Comparison of ENCODE assay signal across 8 cellular contexts in genomic region chr19:12721656-12722565, GRCh38. TPM values are rescaled to one million over a fixed set of nuclear protein-coding genes. Genes with fewer than 3 reads are reported as not detected.
DNase-seq lines count a peak whose midpoint lies in the region; ATAC-seq and TF ChIP-seq lines count a peak whose summit lies in the region.

No MANE protein-coding gene starts in this region.

- POLR2A ChIA-PET in CD4-positive, alpha-beta memory T cell (lab: Charles Lee; ENCODE audit: partially characterized antibody) = interaction anchor here (0.9 to 5.9 kb wide), 20 partner anchors 8 to 226 kb away, joined by 3 to 135 read pairs (median 4); partner anchors contain the start of genes DHPS, FBXW9, GET3 and JUNB

- ATAC-seq in GM19452 (IDR thresholded peaks at IDR 0.05; ENCODE audit: unreplicated experiment) (peak; percentile 8), sciatic nerve (peak; percentile 50)

- no peaks in the 10 kb centered on the region for H3K9me3 ChIP-seq in CD4-positive, alpha-beta memory T cell (ENCODE audit: control insufficient read depth in 1 of 2, low read length in 2 of 2)

- H3K27me3 ChIP-seq in CD4-positive, alpha-beta memory T cell (ENCODE audit: insufficient read depth, low read length) = no peaks in the 10 kb centered on the region

- peak in 3 of 5 donors; percentile 37 to 69 (median 46) for DNase-seq in CD4-positive, alpha-beta memory T cell
- DNase-seq in HUDEP-2 (lab: John Stamatoyannopoulos, UW; ENCODE audit: unreplicated experiment in 76 of 76) (peak in 47 of 76 experiments; percentile 19 to 75 (median 51)), sciatic nerve (ENCODE audit: low spot score) (peak; percentile 81), NCI-H524 treated with DMSO at 0.1 percent for 48 hours (lab: John Stamatoyannopoulos, UW) (no peak)

- peaks cover 21 to 53% (median 35%) of the 10 kb centered on the region in 4 donors for H3K4me1 Mint-ChIP-seq in CD4-positive, alpha-beta memory T cell
- peaks cover 26% of the 10 kb centered on the region for H3K4me1 Mint-ChIP-seq in T-helper 1 cell treated with Interleukin-12 subunit alpha and Interleukin-12 subunit beta and Interleukin-4 antibody, amounts not matched to agents 30 μg/mL and 1 μg/mL, for 36 hours (ENCODE audit: low read depth)
- H3K4me1 Mint-ChIP-seq in brain = peaks cover 47% of the 10 kb centered on the region

- H3K36me3 Mint-ChIP-seq in CD4-positive, alpha-beta memory T cell = peaks cover 6 to 27% of the 10 kb centered on the region in 2 donors
- peaks cover 17% of the 10 kb centered on the region for H3K36me3 Mint-ChIP-seq in T-helper 1 cell treated with Interleukin-12 subunit alpha and Interleukin-12 subunit beta and Interleukin-4 antibody, amounts not matched to agents 30 μg/mL and 1 μg/mL, for 36 hours (ENCODE audit: low read depth)
- peaks cover 13% of the 10 kb centered on the region for H3K36me3 Mint-ChIP-seq in brain

- peaks cover 30% of the 10 kb centered on the region for H3K4me1 ChIP-seq in CD4-positive, alpha-beta memory T cell (ENCODE audit: insufficient read depth, low read length)

- H3K36me3 ChIP-seq in CD4-positive, alpha-beta memory T cell (ENCODE audit: insufficient read depth, low read length) = peaks cover 6% of the 10 kb centered on the region

- peaks cover 0 to 1% of the 10 kb centered on the region in 2 donors for H3K27me3 Mint-ChIP-seq in CD4-positive, alpha-beta memory T cell
- no peaks in the 10 kb centered on the region for H3K27me3 Mint-ChIP-seq in T-helper 1 cell treated with Interleukin-12 subunit alpha and Interleukin-12 subunit beta and Interleukin-4 antibody, amounts not matched to agents 30 μg/mL and 1 μg/mL, for 36 hours (ENCODE audit: low read depth)
- peaks cover 10% of the 10 kb centered on the region for H3K27me3 Mint-ChIP-seq in brain

- CTCF ChIA-PET in CD4-positive, alpha-beta memory T cell (lab: Charles Lee; ENCODE audit: partially characterized antibody) = interaction anchor here (1.2 to 12.0 kb wide), 8 partner anchors 11 to 74 kb away, joined by 3 to 126 read pairs (median 6); partner anchors contain the start of genes DHPS and TRIR

- H3K4me3 Mint-ChIP-seq in CD4-positive, alpha-beta memory T cell = peak overlapping the region; percentile 91 to 98 (median 94)
- peak overlapping the region; percentile 94 for H3K4me3 Mint-ChIP-seq in T-helper 1 cell treated with Interleukin-12 subunit alpha and Interleukin-12 subunit beta and Interleukin-4 antibody, amounts not matched to agents 30 μg/mL and 1 μg/mL, for 36 hours
- H3K4me3 Mint-ChIP-seq in brain = peak overlapping the region; percentile 97 to 99 (median 97)

- intact Hi-C loops in CD4-positive, alpha-beta memory T cell (cut with micrococcal nuclease) = loop anchor here (1.0 to 5.0 kb wide), 2 partner anchors 12 to 40 kb away; partner anchors contain the start of genes DHPS and TRIR
- intact Hi-C loops in sciatic nerve (cut with DNase I) = no loop called here

- peak overlapping the region; percentile 61 to 78 for H3K4me3 ChIP-seq in CD4-positive, alpha-beta memory T cell (ENCODE audit: low read length in 2 of 2)
- H3K4me3 ChIP-seq in iPS-11a (ENCODE audit: low read depth, low read length) = peak overlapping the region; percentile 89

- TF ChIP-seq CTCF in brain (conservative IDR thresholded peaks at IDR 0.05) = no peak

- H3K27ac Mint-ChIP-seq in CD4-positive, alpha-beta memory T cell = peak overlapping the region; percentile 89 to 98 (median 95)
- H3K27ac Mint-ChIP-seq in T-helper 1 cell treated with Interleukin-12 subunit alpha and Interleukin-12 subunit beta and Interleukin-4 antibody, amounts not matched to agents 30 μg/mL and 1 μg/mL, for 36 hours = peak overlapping the region; percentile 92
- peak overlapping the region; percentile 98 to 99 (median 99) for H3K27ac Mint-ChIP-seq in brain

- peak overlapping the region; percentile 73 for H3K27ac ChIP-seq in CD4-positive, alpha-beta memory T cell (ENCODE audit: low read depth, low read length)

- peaks cover 0 to 4% (median 0%) of the 10 kb centered on the region in 8 donors for H3K9me3 Mint-ChIP-seq in CD4-positive, alpha-beta memory T cell
- H3K9me3 Mint-ChIP-seq in T-helper 1 cell treated with Interleukin-12 subunit alpha and Interleukin-12 subunit beta and Interleukin-4 antibody, amounts not matched to agents 30 μg/mL and 1 μg/mL, for 36 hours = no peaks in the 10 kb centered on the region
- H3K9me3 Mint-ChIP-seq in brain = no peaks in the 10 kb centered on the region

RNA-seq across cellular contexts. Expression of gene TNPO2, which starts 1.8 kb away (rescaled TPM):
- 10 to 100 TPM; 66.0 to 67.2 TPM for total RNA-seq in CD4-positive, alpha-beta memory T cell
- 1 to 10 TPM in 1 of 2 donors, under 1 TPM in 1; 0.60 to 1.8 TPM for polyA plus RNA-seq in CD4-positive, alpha-beta memory T cell
- polyA plus RNA-seq in brain (ENCODE audit: insufficient read depth, low read depth, low replicate concordance) = 119 TPM
- total RNA-seq in sciatic nerve = 70.6 TPM

RNA-seq across cellular contexts. Expression of gene TRIR, which starts 12.6 kb away (rescaled TPM):
- 100 to 1,000 TPM; 199 to 209 TPM for total RNA-seq in CD4-positive, alpha-beta memory T cell
- polyA plus RNA-seq in CD4-positive, alpha-beta memory T cell = 100 to 1,000 TPM; 175 to 243 TPM
- polyA plus RNA-seq in brain (ENCODE audit: insufficient read depth, low read depth, low replicate concordance) = 303 TPM
- 128 TPM for total RNA-seq in sciatic nerve

RNA-seq across cellular contexts. Expression of gene GET3, which starts 15.4 kb away (rescaled TPM):
- total RNA-seq in CD4-positive, alpha-beta memory T cell = 10 to 100 TPM; 30.8 to 34.5 TPM
- polyA plus RNA-seq in CD4-positive, alpha-beta memory T cell = 100 to 1,000 TPM in 1 of 2 donors, 10 to 100 TPM in 1; 60.6 to 114 TPM
- polyA plus RNA-seq in brain (ENCODE audit: insufficient read depth, low read depth, low replicate concordance) = 138 TPM
- 30.1 TPM for total RNA-seq in sciatic nerve

RNA-seq across cellular contexts. Expression of gene FBXW9, which starts 25.5 kb away (rescaled TPM):
- 1 to 10 TPM; 4.5 to 4.9 TPM for total RNA-seq in CD4-positive, alpha-beta memory T cell
- polyA plus RNA-seq in CD4-positive, alpha-beta memory T cell = 1 to 10 TPM; 4.9 to 8.1 TPM
- polyA plus RNA-seq in brain (ENCODE audit: insufficient read depth, low read depth, low replicate concordance) = 10.7 TPM
- 3.6 TPM for total RNA-seq in sciatic nerve

RNA-seq across cellular contexts. Expression of gene BEST2, which starts 29.7 kb away (rescaled TPM):
- not detected for total RNA-seq in CD4-positive, alpha-beta memory T cell
- not detected for polyA plus RNA-seq in CD4-positive, alpha-beta memory T cell
- polyA plus RNA-seq in brain (ENCODE audit: insufficient read depth, low read depth, low replicate concordance) = 0.20 TPM
- total RNA-seq in sciatic nerve = not detected
